In the genomic region with DNA sequence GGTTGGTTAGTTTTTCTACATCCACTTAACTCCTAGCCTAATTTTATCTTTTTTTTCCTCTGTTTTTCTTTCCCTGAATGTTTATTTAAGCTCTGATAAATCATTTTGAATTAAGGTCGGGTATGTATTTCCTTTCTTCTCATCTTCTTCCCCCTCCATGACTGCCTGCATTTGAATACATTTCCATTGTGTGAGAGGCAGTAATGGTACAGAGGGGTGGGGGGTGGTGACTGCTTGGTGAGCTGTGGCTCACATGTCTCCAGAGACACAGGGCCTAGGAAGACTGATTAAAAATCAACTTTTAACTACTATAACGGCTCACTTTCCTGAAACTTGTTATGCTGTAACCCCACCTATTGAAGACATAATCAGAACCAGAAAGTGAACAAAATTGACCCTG, we compare ENCODE assay signal across 27 cellular contexts. TPM values are rescaled to one million over a fixed set of nuclear protein-coding genes. Genes with fewer than 3 reads are reported as not detected.
DNase-seq lines count a peak whose midpoint lies in the region; ATAC-seq and TF ChIP-seq lines count a peak whose summit lies in the region.
"Had no signal": no experiment of that assay in that cellular context is flagged by ENCODE, and none has a peak within 500 bp of the region (broad histone marks: within the 10 kb centered on the region; RNA-seq: fewer than 3 reads in every experiment).

No MANE protein-coding gene starts in this region.

- H3K27me3 Mint-ChIP-seq in brain (no peaks in the 10 kb centered on the region), memory B cell (no peaks in the 10 kb centered on the region)

- H3K4me3 ChIP-seq in cardiac muscle cell = no peak overlapping the region
- no peak overlapping the region for H3K4me3 ChIP-seq in right cardiac atrium (ENCODE audit: low read length)
- H3K4me3 ChIP-seq: esophagus muscularis mucosa, gastroesophageal sphincter, prostate gland, skin epidermis had no signal

- H3K27ac ChIP-seq in cardiac muscle cell = peak overlapping the region; percentile 52
- no peak overlapping the region for H3K27ac ChIP-seq in right cardiac atrium (ENCODE audit: low read length)
- H3K27ac ChIP-seq: gastroesophageal sphincter, prostate gland, skin epidermis had no signal

- WGBS in right cardiac atrium = 37% methylated on average over 2 of the region's 2 CpGs

- intact Hi-C loops in right cardiac atrium (cut with DNase I) = no loop called here

- no peaks in the 10 kb centered on the region for H3K27me3 ChIP-seq in cardiac muscle cell
- H3K27me3 ChIP-seq in right cardiac atrium (ENCODE audit: control insufficient read depth, insufficient read depth) = no peaks in the 10 kb centered on the region
- H3K27me3 ChIP-seq: esophagus muscularis mucosa, gastroesophageal sphincter had no signal

- H3K9me3 Mint-ChIP-seq in brain = peaks cover 0 to 4% (median 0%) of the 10 kb centered on the region in 5 experiments
- H3K9me3 Mint-ChIP-seq in memory B cell = no peaks in the 10 kb centered on the region
- H3K9me3 Mint-ChIP-seq: activated T-helper 2 cell treated with anti-CD3 and anti-CD28 coated beads, Interferon-gamma antibody, Interleukin-2, Interleukin-4, amounts not matched to agents 10 μg/mL and 5 μg/mL and 100 μg/mL, durations not matched to agents 14 hours and 24 hours and 36 hours; naive B cell had no signal

- no peaks in the 10 kb centered on the region for H3K36me3 ChIP-seq in cardiac muscle cell
- H3K36me3 ChIP-seq: esophagus muscularis mucosa, gastroesophageal sphincter, prostate gland had no signal

- H3K4me3 Mint-ChIP-seq in brain (peak overlapping the region in 4 of 5 experiments; percentile 46 to 66 (median 64)), memory B cell (no peak overlapping the region)
- H3K4me3 Mint-ChIP-seq: activated naive CD8-positive, alpha-beta T cell; naive B cell had no signal

- H3K36me3 Mint-ChIP-seq in brain (peaks cover 24% of the 10 kb centered on the region), memory B cell (no peaks in the 10 kb centered on the region)
- H3K36me3 Mint-ChIP-seq: activated naive CD8-positive, alpha-beta T cell; naive B cell had no signal

- no peaks in the 10 kb centered on the region for H3K9me3 ChIP-seq in cardiac muscle cell (ENCODE audit: low read depth)
- no peaks in the 10 kb centered on the region for H3K9me3 ChIP-seq in right cardiac atrium (ENCODE audit: control insufficient read depth, low read length)
- H3K9me3 ChIP-seq: esophagus muscularis mucosa, gastroesophageal sphincter, prostate gland had no signal

- DNase-seq in cardiac muscle cell (ENCODE audit: low read depth in 1 of 2, low spot score in 1 of 2) = no peak
- no peak for DNase-seq in right cardiac atrium
- no peak for DNase-seq in memory B cell (ENCODE audit: low spot score in 2 of 2)
- no peak for DNase-seq in RKO (ENCODE audit: low spot score)
- DNase-seq: activated CD4-positive, alpha-beta T cell treated with anti-CD3 and anti-CD28 coated beads, Interleukin-2, amount 50 U/mL, for 4 hours; activated CD8-positive, alpha-beta memory T cell treated with anti-CD3 and anti-CD28 coated beads, Interleukin-2, amount 50 U/mL, for 48 hours; DMS53; effector CD8-positive, alpha-beta T cell; GF-D8; GOT3; KBM-7; kidney glomerular epithelial cell; mesenchymal stem cell; naive B cell; NCI-H1694 treated with DMSO at 0.1 percent for 48 hours; NCI-H774; stimulated activated naive CD4-positive, alpha-beta T cell had no signal

- ATAC-seq in right cardiac atrium = no peak
- ATAC-seq in memory B cell (ENCODE audit: low read depth) = no peak
- no peak for ATAC-seq in HG03095 (IDR thresholded peaks at IDR 0.05; ENCODE audit: unreplicated experiment)
- no peak for ATAC-seq in HG02973 (IDR thresholded peaks at IDR 0.05; ENCODE audit: unreplicated experiment)
- ATAC-seq in GM19397 (IDR thresholded peaks at IDR 0.05; ENCODE audit: unreplicated experiment) = no peak
- ATAC-seq: gastroesophageal sphincter had no signal

- H3K4me1 Mint-ChIP-seq in brain = peaks cover 98% of the 10 kb centered on the region
- H3K4me1 Mint-ChIP-seq in memory B cell = peaks cover 29% of the 10 kb centered on the region

- no peak for TF ChIP-seq CTCF in cardiac muscle cell (IDR thresholded peaks at IDR 0.05; ENCODE audit: low read depth, low read length)
- TF ChIP-seq CTCF in brain (conservative IDR thresholded peaks at IDR 0.05) = no peak

- peaks cover 33% of the 10 kb centered on the region for H3K4me1 ChIP-seq in cardiac muscle cell (ENCODE audit: low read depth)
- peaks cover 9% of the 10 kb centered on the region for H3K4me1 ChIP-seq in right cardiac atrium (ENCODE audit: control insufficient read depth, insufficient read depth, low read length)
- H3K4me1 ChIP-seq: prostate gland had no signal

- H3K27ac Mint-ChIP-seq in brain = peak overlapping the region; percentile 6 to 98 (median 88)
- peak overlapping the region; percentile 18 for H3K27ac Mint-ChIP-seq in memory B cell
- H3K27ac Mint-ChIP-seq: activated naive CD8-positive, alpha-beta T cell; activated T-helper 2 cell treated with anti-CD3 and anti-CD28 coated beads, Interferon-gamma antibody, Interleukin-2, Interleukin-4, amounts not matched to agents 10 μg/mL and 5 μg/mL and 100 μg/mL, durations not matched to agents 14 hours and 24 hours and 36 hours; naive B cell had no signal

RNA-seq across cellular contexts. Expression of gene NEDD4L, which starts 58.0 kb away (rescaled TPM):
- total RNA-seq in cardiac muscle cell (40.5 and 43.4 TPM in 2 replicates), right cardiac atrium (10 to 100 TPM; 72.6 to 87.5 (median 76.0) TPM)
- polyA plus RNA-seq in cardiac muscle cell (30.8 and 38.2 TPM in 2 replicates), right cardiac atrium (25.7 TPM), brain (ENCODE audit: insufficient read depth, low read depth, low replicate concordance) (38.5 TPM)
